28 cellular contexts compared by ENCODE assay signal in genomic region chr9:136121801-136122200, GRCh38.
"Had no signal": no experiment of that assay in that cellular context is flagged by ENCODE, and none has a peak within 500 bp of the region (broad histone marks: within the 10 kb centered on the region; RNA-seq: fewer than 3 reads in every experiment).

No MANE protein-coding gene starts in this region.

- H3K27ac ChIP-seq: coronary artery, esophagus muscularis mucosa, foreskin keratinocyte, gastroesophageal sphincter, heart left ventricle, hepatocyte, left lung, neutrophil, pancreas, right atrium auricular region, testis, tibial artery had no signal

- DNase-seq: dermis blood vessel endothelial cell; effector memory CD4-positive, alpha-beta T cell; foreskin keratinocyte; heart left ventricle; kidney; left lung; mesenchymal stem cell; mucosa of descending colon; naive thymus-derived CD4-positive, alpha-beta T cell; nephron progenitor cell; pancreas; stimulated activated CD4-positive, alpha-beta T cell treated with anti-CD3 and anti-CD28 coated beads, Interleukin-2, amount 100 ng/mL, for 24 hours; stimulated activated CD4-positive, alpha-beta T cell treated with anti-CD3 and anti-CD28 coated beads, Interleukin-4, amount 100 ng/mL, for 24 hours; stimulated activated naive CD8-positive, alpha-beta T cell treated with anti-CD3 and anti-CD28 coated beads, Interleukin-15, Interleukin-2, amounts not matched to agents 100 U/mL and 50 U/mL, for 24 hours; substantia nigra; testis; tibial artery had no signal

- H3K9me3 ChIP-seq: esophagus muscularis mucosa, gastroesophageal sphincter, heart left ventricle, left lung, mucosa of descending colon, neutrophil, pancreas, right atrium auricular region, testis, tibial artery had no signal

- H3K4me3 Mint-ChIP-seq: mesothelial cell of epicardium; nephron progenitor cell; stimulated activated memory B cell treated with anti-CD40 and anti-IgM and Interleukin-4, amounts not matched to agents 10 μg/mL and 1 μg/mL and 100 μg/mL, for 72 hours; type B pancreatic cell had no signal

- H3K4me3 ChIP-seq: coronary artery, gastroesophageal sphincter, hepatocyte, left lung, mucosa of descending colon, pancreas, right atrium auricular region, testis, tibial artery had no signal

- H3K4me1 ChIP-seq: foreskin keratinocyte had no signal

- H3K4me1 Mint-ChIP-seq: mesothelial cell of epicardium, nephron progenitor cell had no signal

- H3K9me3 Mint-ChIP-seq: mesothelial cell of epicardium had no signal

- H3K36me3 Mint-ChIP-seq: mesothelial cell of epicardium; naive thymus-derived CD4-positive, alpha-beta T cell; stimulated activated memory B cell treated with anti-CD40 and anti-IgM and Interleukin-4, amounts not matched to agents 10 μg/mL and 1 μg/mL and 100 μg/mL, for 72 hours; type B pancreatic cell had no signal

- H2AFZ ChIP-seq: hepatocyte had no signal

- H3K27me3 ChIP-seq: hepatocyte, pancreas, right atrium auricular region, testis had no signal

- H3K27ac Mint-ChIP-seq: mesothelial cell of epicardium; nephron progenitor cell; progenitor cell of endocrine pancreas; stimulated activated memory B cell treated with anti-CD40 and anti-IgM and Interleukin-4, amounts not matched to agents 10 μg/mL and 1 μg/mL and 100 μg/mL, for 72 hours; type B pancreatic cell had no signal

- H3K36me3 ChIP-seq: left lung, pancreas, right atrium auricular region had no signal

- ATAC-seq: foreskin keratinocyte; gastroesophageal sphincter; heart left ventricle; left lung; mucosa of descending colon; naive thymus-derived CD4-positive, alpha-beta T cell; pancreas; sciatic nerve; stimulated activated memory B cell treated with anti-CD40 and anti-IgM and Interleukin-4, amounts not matched to agents 10 μg/mL and 1 μg/mL and 100 μg/mL, for 72 hours; stimulated activated naive CD8-positive, alpha-beta T cell treated with anti-CD3 and anti-CD28 coated beads, Interleukin-15, Interleukin-2, amounts not matched to agents 100 U/mL and 50 U/mL, for 24 hours had no signal
